ENCODE assay signal across 10 cellular contexts in genomic region chr18:27378396-27379094, GRCh38.
DNase-seq lines count a peak whose midpoint lies in the region; ATAC-seq and TF ChIP-seq lines count a peak whose summit lies in the region.
"Had no signal": no experiment of that assay in that cellular context is flagged by ENCODE, and none has a peak within 500 bp of the region (broad histone marks: within the 10 kb centered on the region; RNA-seq: fewer than 3 reads in every experiment).

No MANE protein-coding gene starts in this region.

- no peak overlapping the region for H4K91ac ChIP-seq in H9 (ENCODE audit: insufficient read length, low read depth, low read length)

- H3K4me2 ChIP-seq in neural progenitor cell: no peak overlapping the region
- no peak overlapping the region for H3K4me2 ChIP-seq in H9 (ENCODE audit: insufficient read depth, insufficient read length, low read length)

- H2AFZ ChIP-seq in neural progenitor cell (replicated peaks) (no peak overlapping the region), H9 (ENCODE audit: low read length) (no peak overlapping the region)

- no peak overlapping the region for H3K14ac ChIP-seq in H9 (ENCODE audit: insufficient read depth, low read length)

- H2BK15ac ChIP-seq in H9 (ENCODE audit: low read depth, low read length): no peak overlapping the region

- H3K4ac ChIP-seq in H9 (ENCODE audit: low read depth, low read length): no peak overlapping the region

- H4K20me1 ChIP-seq in neural progenitor cell (ENCODE audit: low read depth) (no peaks in the 10 kb centered on the region), H9 (ENCODE audit: control insufficient read depth, insufficient read depth, insufficient read length) (no peaks in the 10 kb centered on the region)

- no peaks in the 10 kb centered on the region for H3K36me3 ChIP-seq in neural progenitor cell

- no CpG with 5 or more reads among the region's 2 CpGs for WGBS in H9 (ENCODE audit: extremely low coverage, insufficient read length, low lambda C conversion rate)

- H3K36me3 Mint-ChIP-seq in activated T-helper 1 cell treated with anti-CD3 and anti-CD28 coated beads, Interleukin-12 subunit alpha, Interleukin-12 subunit beta, Interleukin-2, Interleukin-4 antibody, amounts not matched to agents 30 ng/mL and 10 ng/mL and 1 ng/mL, durations not matched to agents 14 hours and 24 hours and 36 hours (ENCODE audit: low read depth): no peaks in the 10 kb centered on the region
- H3K36me3 Mint-ChIP-seq in neural progenitor cell (no peaks in the 10 kb centered on the region), H9 (ENCODE audit: insufficient read depth in 1 of 3, low read depth in 3 of 3) (no peaks in the 10 kb centered on the region)
- H3K36me3 Mint-ChIP-seq: activated naive CD8-positive, alpha-beta T cell treated with anti-CD3 and anti-CD28 coated beads, Interleukin-2, amount 10 ng/mL, durations not matched to agents 7 days and 5 days had no signal

- H2BK12ac ChIP-seq in H9 (ENCODE audit: insufficient read length, low read depth, low read length): no peak overlapping the region

- H3K9me3 ChIP-seq in neural progenitor cell (ENCODE audit: low read depth): no peaks in the 10 kb centered on the region
- no peaks in the 10 kb centered on the region for H3K9me3 ChIP-seq in H9 (ENCODE audit: control insufficient read depth, low read depth, low read length)

- H3K23me2 ChIP-seq in H9 (ENCODE audit: insufficient read length, low read depth, low read length, poor library complexity, severe bottlenecking): no peaks in the 10 kb centered on the region

- TF ChIP-seq CTCF in neural progenitor cell (IDR thresholded peaks at IDR 0.05): no peak
- no peak for TF ChIP-seq CTCF in H9 (conservative IDR thresholded peaks at IDR 0.05)

- H3F3A ChIP-seq in neural progenitor cell (ENCODE audit: low read depth): no peaks in the 10 kb centered on the region

- intact Hi-C loops in activated T-helper 1 cell treated with anti-CD3 and anti-CD28 coated beads, Interleukin-12 subunit alpha, Interleukin-12 subunit beta, Interleukin-2, Interleukin-4 antibody, amounts not matched to agents 30 ng/mL and 10 ng/mL and 1 ng/mL, durations not matched to agents 14 hours and 24 hours and 36 hours (cut with micrococcal nuclease): loop anchor here (5.0 kb wide), 2 partner anchors 474 to 666 kb away; no protein-coding TSS in a partner anchor

- H3K9ac ChIP-seq in neural progenitor cell (no peak overlapping the region), H9 (ENCODE audit: extremely low read depth, insufficient read length, low read length) (no peak overlapping the region)

- H3K9me3 Mint-ChIP-seq in activated T-helper 1 cell treated with anti-CD3 and anti-CD28 coated beads, Interleukin-12 subunit alpha, Interleukin-12 subunit beta, Interleukin-2, Interleukin-4 antibody, amounts not matched to agents 30 ng/mL and 10 ng/mL and 1 ng/mL, durations not matched to agents 14 hours and 24 hours and 36 hours: peaks cover 11% of the 10 kb centered on the region
- H3K9me3 Mint-ChIP-seq in neural progenitor cell (no peaks in the 10 kb centered on the region), H9 (no peaks in the 10 kb centered on the region)

- H3K27ac ChIP-seq in neural progenitor cell (no peak overlapping the region), H9 (ENCODE audit: insufficient read length, low read depth, low read length) (no peak overlapping the region)

- H3K79me1 ChIP-seq in H9 (ENCODE audit: insufficient read depth, low read depth, low read length, poor library complexity, severe bottlenecking): no peaks in the 10 kb centered on the region

- no peak overlapping the region for H3K23ac ChIP-seq in H9 (ENCODE audit: insufficient read length, low read depth, low read length)

- H4K5ac ChIP-seq in H9 (ENCODE audit: insufficient read length, low read depth, low read length): no peak overlapping the region

- H2AK5ac ChIP-seq in H9 (ENCODE audit: insufficient read length, low read length): no peak overlapping the region

- H2BK20ac ChIP-seq in H9 (ENCODE audit: low read depth, low read length, poor library complexity, severe bottlenecking): no peak overlapping the region

- no peak overlapping the region for H3K18ac ChIP-seq in H9 (ENCODE audit: insufficient read length, low read depth, low read length)

- no peak for DNase-seq in activated T-helper 1 cell treated with anti-CD3 and anti-CD28 coated beads, Interleukin-12 subunit alpha, Interleukin-12 subunit beta, Interleukin-2, Interleukin-4 antibody, amounts not matched to agents 30 ng/mL and 10 ng/mL and 1 ng/mL, durations not matched to agents 14 hours and 24 hours and 36 hours (ENCODE audit: low spot score)
- DNase-seq in neural progenitor cell (ENCODE audit: low spot score): no peak
- DNase-seq in NCI-H446 (lab: John Stamatoyannopoulos, UW): no peak
- no peak for DNase-seq in inferior parietal cortex (ENCODE audit: extremely low spot score)
- DNase-seq in H9: no peak
- DNase-seq: activated naive CD8-positive, alpha-beta T cell treated with anti-CD3 and anti-CD28 coated beads, Interleukin-2, amount 10 ng/mL, durations not matched to agents 7 days and 5 days had no signal

- peak overlapping the region; percentile 86 for H3K27ac Mint-ChIP-seq in activated T-helper 1 cell treated with anti-CD3 and anti-CD28 coated beads, Interleukin-12 subunit alpha, Interleukin-12 subunit beta, Interleukin-2, Interleukin-4 antibody, amounts not matched to agents 30 ng/mL and 10 ng/mL and 1 ng/mL, durations not matched to agents 14 hours and 24 hours and 36 hours
- peak overlapping the region; percentile 70 for H3K27ac Mint-ChIP-seq in neural progenitor cell
- H3K27ac Mint-ChIP-seq in H9: no peak overlapping the region
- H3K27ac Mint-ChIP-seq: activated naive CD8-positive, alpha-beta T cell treated with anti-CD3 and anti-CD28 coated beads, Interleukin-2, amount 10 ng/mL, durations not matched to agents 7 days and 5 days; stimulated activated naive CD8-positive, alpha-beta T cell treated with anti-CD3 and anti-CD28 coated beads, Interleukin-15, Interleukin-2, amounts not matched to agents 100 ng/mL and 50 ng/mL, for 24 hours had no signal

- H2BK5ac ChIP-seq in H9 (ENCODE audit: insufficient read length, low read length): no peak overlapping the region

- H3K56ac ChIP-seq in H9 (ENCODE audit: insufficient read length, low read depth, low read length): no peak overlapping the region

- peak overlapping the region; percentile 53 for H3K4me3 Mint-ChIP-seq in activated T-helper 1 cell treated with anti-CD3 and anti-CD28 coated beads, Interleukin-12 subunit alpha, Interleukin-12 subunit beta, Interleukin-2, Interleukin-4 antibody, amounts not matched to agents 30 ng/mL and 10 ng/mL and 1 ng/mL, durations not matched to agents 14 hours and 24 hours and 36 hours
- H3K4me3 Mint-ChIP-seq in neural progenitor cell: no peak overlapping the region
- H3K4me3 Mint-ChIP-seq in H9: no peak overlapping the region
- H3K4me3 Mint-ChIP-seq: activated naive CD8-positive, alpha-beta T cell treated with anti-CD3 and anti-CD28 coated beads, Interleukin-2, amount 10 ng/mL, durations not matched to agents 7 days and 5 days; stimulated activated naive CD8-positive, alpha-beta T cell treated with anti-CD3 and anti-CD28 coated beads, Interleukin-15, Interleukin-2, amounts not matched to agents 100 ng/mL and 50 ng/mL, for 24 hours had no signal

- H3K4me1 Mint-ChIP-seq in activated T-helper 1 cell treated with anti-CD3 and anti-CD28 coated beads, Interleukin-12 subunit alpha, Interleukin-12 subunit beta, Interleukin-2, Interleukin-4 antibody, amounts not matched to agents 30 ng/mL and 10 ng/mL and 1 ng/mL, durations not matched to agents 14 hours and 24 hours and 36 hours (ENCODE audit: low read depth): peaks cover 30% of the 10 kb centered on the region
- H3K4me1 Mint-ChIP-seq in neural progenitor cell (peaks cover 38% of the 10 kb centered on the region), H9 (0 out of 4 replicates have a peak, but pooled peaks cover 0 to 4% of the 10 kb centered on the region in 2 experiments)
- H3K4me1 Mint-ChIP-seq: activated naive CD8-positive, alpha-beta T cell treated with anti-CD3 and anti-CD28 coated beads, Interleukin-2, amount 10 ng/mL, durations not matched to agents 7 days and 5 days had no signal

- H3K27me3 ChIP-seq in neural progenitor cell (no peaks in the 10 kb centered on the region), H9 (ENCODE audit: insufficient read depth, low read length) (no peaks in the 10 kb centered on the region)

- ATAC-seq in GM18909 (IDR thresholded peaks at IDR 0.05; ENCODE audit: poor library complexity, unreplicated experiment) (peak; percentile 65), HG02852 (IDR thresholded peaks at IDR 0.05; ENCODE audit: unreplicated experiment) (peak; percentile 70), HG03108 (IDR thresholded peaks at IDR 0.05; ENCODE audit: unreplicated experiment) (no peak)

- H3K4me1 ChIP-seq in neural progenitor cell (peaks cover 13% of the 10 kb centered on the region), H9 (ENCODE audit: insufficient read depth, low read length) (no peaks in the 10 kb centered on the region)

- no peaks in the 10 kb centered on the region for H3K79me2 ChIP-seq in neural progenitor cell (ENCODE audit: low read depth)
- no peaks in the 10 kb centered on the region for H3K79me2 ChIP-seq in H9 (ENCODE audit: insufficient read depth, low read length)

- no peak overlapping the region for H3K4me3 ChIP-seq in neural progenitor cell

- no peak overlapping the region for H2BK120ac ChIP-seq in H9 (ENCODE audit: low read depth, low read length, poor library complexity, severe bottlenecking)

- no peak overlapping the region for H4K8ac ChIP-seq in H9 (replicated peaks; ENCODE audit: insufficient read length, low read depth, low read length)

- no peaks in the 10 kb centered on the region for H3K27me3 Mint-ChIP-seq in activated T-helper 1 cell treated with anti-CD3 and anti-CD28 coated beads, Interleukin-12 subunit alpha, Interleukin-12 subunit beta, Interleukin-2, Interleukin-4 antibody, amounts not matched to agents 30 ng/mL and 10 ng/mL and 1 ng/mL, durations not matched to agents 14 hours and 24 hours and 36 hours (ENCODE audit: insufficient read depth)
- H3K27me3 Mint-ChIP-seq in neural progenitor cell (ENCODE audit: insufficient read depth, low read depth): no peaks in the 10 kb centered on the region
- H3K27me3 Mint-ChIP-seq in H9 (ENCODE audit: low read depth): no peaks in the 10 kb centered on the region
- H3K27me3 Mint-ChIP-seq: activated naive CD8-positive, alpha-beta T cell treated with anti-CD3 and anti-CD28 coated beads, Interleukin-2, amount 10 ng/mL, durations not matched to agents 7 days and 5 days; stimulated activated naive CD8-positive, alpha-beta T cell treated with anti-CD3 and anti-CD28 coated beads, Interleukin-15, Interleukin-2, amounts not matched to agents 100 ng/mL and 50 ng/mL, for 24 hours had no signal

- no peak overlapping the region for H3T11ph ChIP-seq in H9 (ENCODE audit: low read length)

Comparison
In these comparisons a context has a peak if more than half of its experiments do, and no peak if none do; other contexts are left out.
1. H3K27ac Mint-ChIP-seq: peak in activated T-helper 1 cell treated with anti-CD3 and anti-CD28 coated beads, Interleukin-12 subunit alpha, Interleukin-12 subunit beta, Interleukin-2, Interleukin-4 antibody, amounts not matched to agents 30 ng/mL and 10 ng/mL and 1 ng/mL, durations not matched to agents 14 hours and 24 hours and 36 hours (single experiment) and neural progenitor cell (single experiment); none in H9 (0 of 3).